In genomic region chr3:88061749-88062148, GRCh38 we compare ENCODE assay signal across 1 cellular context.
TF ChIP-seq lines count a peak whose summit lies in the region.

No MANE protein-coding gene starts in this region.

TF ChIP-seq in GM12878, 131 proteins besides CTCF, POLR2A, EP300 and RAD21:
- no peak for TF ChIP-seq CBX5 (IDR thresholded peaks at IDR 0.05; ENCODE audit: low read depth)
- no peak for TF ChIP-seq RBBP5 (conservative IDR thresholded peaks at IDR 0.05)
- TF ChIP-seq FOXM1 (IDR thresholded peaks at IDR 0.05; ENCODE audit: low read depth, low read length), result no peak
- no peak for TF ChIP-seq MYC (IDR thresholded peaks at IDR 0.05; ENCODE audit: insufficient read depth, insufficient read length, insufficient replicate concordance, low read length, severe bottlenecking)
- no peak for TF ChIP-seq USF1 (IDR thresholded peaks at IDR 0.05; ENCODE audit: borderline replicate concordance, extremely low read length, insufficient read depth, low read depth, low read length)
- no peak for TF ChIP-seq NR2C2 (IDR thresholded peaks at IDR 0.05; ENCODE audit: borderline replicate concordance, control insufficient read depth, insufficient read length, low read depth)
- no peak for TF ChIP-seq ZNF687 (IDR thresholded peaks at IDR 0.05)
- TF ChIP-seq FOS (IDR thresholded peaks at IDR 0.05; ENCODE audit: borderline replicate concordance, extremely low read depth, insufficient read length), result no peak
- TF ChIP-seq MLLT1 (IDR thresholded peaks at IDR 0.05), result no peak
- no peak for TF ChIP-seq ATF7 (IDR thresholded peaks at IDR 0.05; ENCODE audit: low read depth)
- TF ChIP-seq E2F8 (IDR thresholded peaks at IDR 0.05; ENCODE audit: low read depth, partially characterized antibody), result no peak
- TF ChIP-seq ZZZ3 (IDR thresholded peaks at IDR 0.05; ENCODE audit: control insufficient read depth, insufficient read length, low read depth), result no peak
- TF ChIP-seq SP1 (IDR thresholded peaks at IDR 0.05; ENCODE audit: low read depth, low read length), result no peak
- no peak for TF ChIP-seq SMAD1 (IDR thresholded peaks at IDR 0.05; ENCODE audit: low read depth, partially characterized antibody)
- no peak for TF ChIP-seq TAF1 (IDR thresholded peaks at IDR 0.05; ENCODE audit: borderline replicate concordance, low read depth, low read length)
- TF ChIP-seq MTA3 (IDR thresholded peaks at IDR 0.05; ENCODE audit: borderline replicate concordance, low read length), result no peak
- TF ChIP-seq IKZF1 (conservative IDR thresholded peaks at IDR 0.05), result no peak
- no peak for TF ChIP-seq YBX1 (IDR thresholded peaks at IDR 0.05)
- TF ChIP-seq HCFC1 (IDR thresholded peaks at IDR 0.05; ENCODE audit: low read length), result no peak
- no peak for TF ChIP-seq SREBF1 (IDR thresholded peaks at IDR 0.05; ENCODE audit: low read length)
